26 cellular contexts compared by ENCODE assay signal in the genomic region with DNA sequence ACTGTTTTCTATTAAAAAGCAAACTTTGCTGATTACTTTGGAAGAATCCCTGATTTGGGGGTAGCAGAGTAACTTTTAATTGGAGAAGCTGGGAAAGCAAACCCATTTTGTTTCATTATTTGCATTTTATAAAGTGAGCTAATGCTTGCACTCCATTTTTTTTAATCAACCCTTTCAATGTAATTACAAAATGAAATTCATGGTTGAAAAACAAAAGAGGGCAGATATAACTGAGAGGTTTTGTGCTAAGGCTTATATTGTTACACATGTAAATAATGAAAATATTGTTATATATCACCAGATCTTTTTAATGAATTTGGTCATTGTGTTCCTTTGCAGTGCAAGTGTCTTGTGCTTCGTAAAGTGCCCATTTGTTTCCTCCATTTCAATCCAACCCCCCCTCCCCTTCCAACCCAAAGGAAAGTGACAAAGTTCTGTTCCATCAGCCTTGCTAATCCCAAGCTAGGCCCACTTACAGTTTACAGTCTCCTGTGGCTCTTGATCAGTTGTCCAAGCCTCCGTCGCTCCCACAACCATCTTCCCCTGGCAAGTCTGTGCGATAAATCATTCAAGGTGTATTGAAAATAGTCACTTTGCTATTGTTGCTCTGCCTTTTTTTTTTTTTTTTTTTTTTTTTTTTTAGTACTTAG. TPM values are rescaled to one million over a fixed set of nuclear protein-coding genes. Genes with fewer than 3 reads are reported as not detected.
DNase-seq lines count a peak whose midpoint lies in the region; ATAC-seq, FAIRE-seq and TF ChIP-seq lines count a peak whose summit lies in the region.
"Had no signal": no experiment of that assay in that cellular context is flagged by ENCODE, and none has a peak within 500 bp of the region (broad histone marks: within the 10 kb centered on the region; RNA-seq: fewer than 3 reads in every experiment).

No MANE protein-coding gene starts in this region.

- H3K27ac ChIP-seq in mesendoderm (ENCODE audit: low read depth, low read length), result no peak overlapping the region
- H3K27ac ChIP-seq: spleen, uterus, WERI-Rb-1 had no signal

- no peak overlapping the region for H3K23ac ChIP-seq in mesendoderm (ENCODE audit: low read length)

- no peak overlapping the region for H3K18ac ChIP-seq in mesendoderm (ENCODE audit: low read length)

- no peaks in the 10 kb centered on the region for H3K79me2 ChIP-seq in mesendoderm (ENCODE audit: control insufficient read depth, insufficient read depth, low read length)

- no peak overlapping the region for H3K4me2 ChIP-seq in mesendoderm (ENCODE audit: low read length)

- H2BK120ac ChIP-seq in mesendoderm (ENCODE audit: low read depth, low read length), result no peak overlapping the region

- DNase-seq in NCI-H82 (lab: John Stamatoyannopoulos, UW), result peak; percentile 11
- DNase-seq in NCI-H82 treated with DMSO at 0.1 percent for 48 hours (lab: John Stamatoyannopoulos, UW; ENCODE audit: unreplicated experiment), result no peak
- no peak for DNase-seq in chondrocyte (ENCODE audit: low spot score)
- DNase-seq in mesendoderm, result peak; percentile 23
- no peak for DNase-seq in urothelium cell line (ENCODE audit: low spot score)
- DNase-seq in progenitor cell of endocrine pancreas (ENCODE audit: low spot score, unreplicated experiment), result no peak
- DNase-seq in T-cell, result no peak
- DNase-seq: activated CD8-positive, alpha-beta memory T cell treated with anti-CD3 and anti-CD28 coated beads, Interleukin-2, amount 50 U/mL, for 48 hours; activated effector memory CD4-positive, alpha-beta T cell treated with Interleukin-2 at 50 U/mL for 16 hours; BE2C; COR-L47; erythroblast; foreskin melanocyte; left cardiac atrium; midbrain; NCI-H1417; NCI-H2171; NCI-H774; nephron progenitor cell; spleen; uterus; WERI-Rb-1 had no signal

- H3K4me3 Mint-ChIP-seq in chondrocyte (ENCODE audit: unreplicated experiment) (no peak overlapping the region), progenitor cell of endocrine pancreas (ENCODE audit: low read depth) (no peak overlapping the region), T-cell (no peak overlapping the region)
- H3K4me3 Mint-ChIP-seq: central memory CD8-positive, alpha-beta T cell; nephron progenitor cell; T-helper 1 cell treated with Interleukin-12 subunit alpha and Interleukin-12 subunit beta and Interleukin-4 antibody, amounts not matched to agents 30 μg/mL and 1 μg/mL, for 36 hours had no signal

- H3K36me3 Mint-ChIP-seq in chondrocyte (ENCODE audit: low read depth), result peaks cover 9% of the 10 kb centered on the region
- no peaks in the 10 kb centered on the region for H3K36me3 Mint-ChIP-seq in progenitor cell of endocrine pancreas (ENCODE audit: insufficient read depth)
- no peaks in the 10 kb centered on the region for H3K36me3 Mint-ChIP-seq in T-cell

- no peak overlapping the region for H4K5ac ChIP-seq in mesendoderm (ENCODE audit: low read length)

- no peak for TF ChIP-seq CTCF in chondrocyte (IDR thresholded peaks at IDR 0.05)
- TF ChIP-seq CTCF in progenitor cell of endocrine pancreas (IDR thresholded peaks at IDR 0.05; ENCODE audit: unreplicated experiment), result no peak

- no CpG with 5 or more reads among the region's 4 CpGs for WGBS in mesendoderm (ENCODE audit: extremely low coverage, insufficient coverage, low lambda C conversion rate)

- H3K4me3 ChIP-seq in mesendoderm (ENCODE audit: low read length), result no peak overlapping the region
- H3K4me3 ChIP-seq: spleen, uterus had no signal

- H3K27me3 ChIP-seq in mesendoderm (ENCODE audit: insufficient read depth, low read length, poor library complexity), result peaks cover 57% of the 10 kb centered on the region

- H3K9me3 Mint-ChIP-seq in chondrocyte (ENCODE audit: low read depth) (no peaks in the 10 kb centered on the region), progenitor cell of endocrine pancreas (ENCODE audit: low read depth) (no peaks in the 10 kb centered on the region), T-cell (peaks cover 4 to 16% (median 7%) of the 10 kb centered on the region in 3 donors)
- H3K9me3 Mint-ChIP-seq: nephron progenitor cell; T-helper 1 cell treated with Interleukin-12 subunit alpha and Interleukin-12 subunit beta and Interleukin-4 antibody, amounts not matched to agents 30 μg/mL and 1 μg/mL, for 36 hours had no signal

- H3K4ac ChIP-seq in mesendoderm (ENCODE audit: low read depth, low read length), result no peak overlapping the region

- CTCF ChIA-PET in T-cell (lab: Charles Lee), result interaction anchor here (1.1 to 1.8 kb wide), 2 partner anchors 10 to 11 kb away, joined by 4 to 6 read pairs; no protein-coding TSS in a partner anchor

- ATAC-seq in T-cell (replicated peaks in 1 of 4) (no peak), HG03439 (IDR thresholded peaks at IDR 0.05; ENCODE audit: unreplicated experiment) (no peak)
- ATAC-seq: left cardiac atrium had no signal

- no peak overlapping the region for H4K8ac ChIP-seq in mesendoderm (ENCODE audit: low read depth, low read length)

- H3K79me1 ChIP-seq in mesendoderm (ENCODE audit: low read length), result no peaks in the 10 kb centered on the region

- H3K56ac ChIP-seq in mesendoderm (ENCODE audit: low read length), result no peak overlapping the region

- H3K36me3 ChIP-seq in mesendoderm (ENCODE audit: control insufficient read depth, insufficient read depth, low read length), result no peaks in the 10 kb centered on the region
- H3K36me3 ChIP-seq: BE2C, spleen, uterus, WERI-Rb-1 had no signal

- H3K27ac Mint-ChIP-seq in chondrocyte (ENCODE audit: unreplicated experiment) (peak overlapping the region; percentile 37), progenitor cell of endocrine pancreas (no peak overlapping the region), T-cell (no peak overlapping the region)
- H3K27ac Mint-ChIP-seq: nephron progenitor cell; T-helper 1 cell treated with Interleukin-12 subunit alpha and Interleukin-12 subunit beta and Interleukin-4 antibody, amounts not matched to agents 30 μg/mL and 1 μg/mL, for 36 hours had no signal

- H3K27me3 Mint-ChIP-seq in chondrocyte (ENCODE audit: low read depth), result peaks cover 27% of the 10 kb centered on the region
- peaks cover 84% of the 10 kb centered on the region for H3K27me3 Mint-ChIP-seq in progenitor cell of endocrine pancreas
- H3K27me3 Mint-ChIP-seq in T-cell, result peaks cover 64 to 74% of the 10 kb centered on the region in 2 donors

- no peak overlapping the region for H2AK5ac ChIP-seq in mesendoderm (ENCODE audit: low read length)

- H3K4me1 ChIP-seq in mesendoderm (ENCODE audit: control insufficient read depth, low read depth, low read length), result no peaks in the 10 kb centered on the region
- H3K4me1 ChIP-seq: BE2C had no signal

- peak; percentile 13 for FAIRE-seq in urothelium cell line (lab: Jason Lieb, UNC)

- H3K4me1 Mint-ChIP-seq in chondrocyte (ENCODE audit: low read depth) (peaks cover 46% of the 10 kb centered on the region), progenitor cell of endocrine pancreas (ENCODE audit: low read depth) (peaks cover 7% of the 10 kb centered on the region), T-cell (peaks cover 16 to 19% (median 16%) of the 10 kb centered on the region in 3 donors)

- no peak overlapping the region for H2BK5ac ChIP-seq in mesendoderm (ENCODE audit: low read length)

- POLR2A ChIA-PET in T-cell (lab: Charles Lee), result interaction anchor here in 1 of 2 donors (0.5 kb wide), 1 partner anchor 11 kb away, joined by 5 read pairs; no protein-coding TSS in a partner anchor

- no peak overlapping the region for H2BK15ac ChIP-seq in mesendoderm (replicated peaks; ENCODE audit: low read depth)

- H3K9ac ChIP-seq in mesendoderm (ENCODE audit: low read length), result no peak overlapping the region

RNA-seq across cellular contexts. Expression of a gene that starts 6.4 kb away (rescaled TPM):
- total RNA-seq in chondrocyte, result 7.2 to 55.0 TPM (median 7.7 TPM) in 3 replicates
- polyA plus RNA-seq in mesendoderm (2013, experiment 1 of 2), result 0.06 TPM
- 0.06 TPM for polyA plus RNA-seq in mesendoderm (2013, experiment 2 of 2)
- total RNA-seq in progenitor cell of endocrine pancreas, result not detected in 2 replicates
- total RNA-seq in T-cell, result not detected
- total RNA-seq: A172, spleen had no signal
- polyA plus RNA-seq: spleen had no signal

Comparison
In these comparisons a context has a peak if more than half of its experiments do, and no peak if none do; other contexts are left out.
1. DNase-seq: peak in NCI-H82 (single experiment) and mesendoderm (single experiment); none in NCI-H82 treated with DMSO at 0.1 percent for 48 hours (single experiment), chondrocyte (single experiment), urothelium cell line (single experiment), progenitor cell of endocrine pancreas (single experiment) and T-cell (0 of 34).